In the genomic region with DNA sequence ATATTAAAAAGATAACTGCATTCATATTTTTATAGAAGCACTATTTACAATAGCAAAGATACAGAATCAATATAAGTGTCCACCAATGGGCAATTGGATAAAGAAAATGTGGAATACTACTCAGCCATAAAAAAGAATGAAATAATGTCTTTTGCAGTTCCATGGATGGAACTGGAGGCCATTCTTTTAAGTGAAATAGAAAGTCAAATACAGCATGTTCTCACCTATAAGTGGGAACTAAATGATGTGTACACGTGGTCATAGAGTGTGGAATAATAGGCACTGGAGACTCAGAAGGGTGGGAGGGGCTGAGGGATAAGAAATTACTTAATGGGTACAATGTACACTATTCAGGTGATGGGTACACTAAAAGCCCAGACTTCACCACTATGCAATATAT, we compare ENCODE assay signal across 36 cellular contexts.
"Had no signal": no experiment of that assay in that cellular context is flagged by ENCODE, and none has a peak within 500 bp of the region (broad histone marks: within the 10 kb centered on the region; RNA-seq: fewer than 3 reads in every experiment).

No MANE protein-coding gene starts in this region.

- DNase-seq: Karpas-422, Kasumi-1, MG63, MM.1S, MV-4-11, NCI-H1048, NCI-H1092, NCI-H1092 treated with DMSO at 0.1 percent for 48 hours, NCI-H1105, NCI-H1105 treated with DMSO at 0.1 percent for 48 hours, NCI-H1417, NCI-H1417 treated with DMSO at 0.1 percent for 48 hours, NCI-H1436, NCI-H1436 treated with DMSO at 0.1 percent for 48 hours, NCI-H146, NCI-H1694, NCI-H1694 treated with DMSO at 0.1 percent for 48 hours, NCI-H187, NCI-H187 treated with DMSO at 0.1 percent for 48 hours, NCI-H1930, NCI-H2029, NCI-H2029 treated with DMSO at 0.1 percent for 48 hours, NCI-H2081, NCI-H2081 treated with DMSO at 0.1 percent for 48 hours, NCI-H2107, NCI-H2171, NCI-H2171 treated with DMSO at 0.1 percent for 48 hours, NCI-H2227 treated with DMSO at 0.1 percent for 48 hours, NCI-H226, NCI-H446, NCI-H446 treated with DMSO at 0.1 percent for 48 hours, NCI-H510A, NCI-H510A treated with DMSO at 0.1 percent for 48 hours, NCI-H524, NCI-H524 treated with DMSO at 0.1 percent for 48 hours, NCI-H526 had no signal

- H3K4me3 ChIP-seq: MG63 had no signal

- H3K27me3 ChIP-seq: MG63 had no signal

- H3K9me3 ChIP-seq: MG63 had no signal
